In the genomic region with DNA sequence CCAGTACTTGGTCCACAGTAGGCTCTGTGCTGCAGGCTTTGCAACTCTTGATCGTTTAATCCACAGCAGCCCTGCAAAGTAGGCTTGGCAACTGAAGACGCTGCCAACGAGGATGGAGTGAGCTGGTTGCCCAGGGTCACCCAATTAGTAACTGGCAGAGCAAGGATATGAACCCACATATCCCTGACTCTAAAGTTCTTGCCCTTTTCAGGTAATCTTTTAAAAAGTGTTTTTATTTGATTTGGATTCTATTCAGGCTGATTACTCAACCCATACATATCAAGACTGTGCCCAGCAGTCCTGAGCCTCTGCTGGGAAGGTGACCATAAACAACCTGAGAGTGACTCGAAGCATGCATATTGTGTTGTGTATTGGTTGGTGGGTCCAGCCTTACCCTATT, we compare ENCODE assay signal across 1 cellular context.
TF ChIP-seq lines count a peak whose summit lies in the region.

No MANE protein-coding gene starts in this region.

TF ChIP-seq in WTC11, 78 proteins besides CTCF, POLR2A, EP300 and RAD21 (continued from another document):
- TF ChIP-seq, protein P1, sequence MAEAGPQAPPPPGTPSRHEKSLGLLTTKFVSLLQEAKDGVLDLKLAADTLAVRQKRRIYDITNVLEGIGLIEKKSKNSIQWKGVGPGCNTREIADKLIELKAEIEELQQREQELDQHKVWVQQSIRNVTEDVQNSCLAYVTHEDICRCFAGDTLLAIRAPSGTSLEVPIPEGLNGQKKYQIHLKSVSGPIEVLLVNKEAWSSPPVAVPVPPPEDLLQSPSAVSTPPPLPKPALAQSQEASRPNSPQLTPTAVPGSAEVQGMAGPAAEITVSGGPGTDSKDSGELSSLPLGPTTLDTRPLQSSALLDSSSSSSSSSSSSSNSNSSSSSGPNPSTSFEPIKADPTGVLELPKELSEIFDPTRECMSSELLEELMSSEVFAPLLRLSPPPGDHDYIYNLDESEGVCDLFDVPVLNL (CRISPR knock-in tag; IDR thresholded peaks at IDR 0.05; ENCODE audit: borderline replicate concordance, low read depth) = no peak
TF ChIP-seq in WTC11: peak in this region for 0.
